In the genomic region with DNA sequence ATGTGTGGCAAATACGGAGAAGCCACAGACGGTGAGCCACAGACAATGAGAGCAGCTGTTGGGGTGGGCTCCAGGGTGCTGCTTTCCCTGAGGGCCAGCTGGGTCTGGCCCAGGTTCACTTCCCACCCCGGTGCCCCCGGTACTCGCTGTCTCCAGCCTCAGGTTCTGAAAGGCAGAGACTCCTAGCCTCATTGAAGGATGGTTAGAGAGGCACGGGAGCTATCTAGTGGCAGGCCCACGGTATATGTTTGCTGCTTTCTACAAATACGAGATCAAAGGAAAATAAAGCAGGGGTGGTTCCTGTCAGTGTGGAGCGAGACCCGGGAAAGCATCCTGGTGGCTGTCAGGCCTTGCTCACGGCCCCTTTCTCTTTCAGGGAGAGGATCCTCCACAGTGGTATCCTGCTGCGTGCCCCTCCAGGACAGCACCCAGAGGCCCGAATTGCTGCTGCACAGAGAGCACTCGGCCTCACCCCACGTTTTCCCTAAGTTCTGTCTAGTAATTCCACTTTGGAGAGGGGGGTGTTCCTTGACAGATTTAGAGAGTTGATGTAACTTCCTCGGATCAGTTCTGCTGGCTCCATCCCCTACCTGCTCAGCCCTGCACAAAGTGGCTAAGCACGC, we compare ENCODE assay signal across 12 cellular contexts. TPM values are rescaled to one million over a fixed set of nuclear protein-coding genes. Genes with fewer than 3 reads are reported as not detected.
DNase-seq lines count a peak whose midpoint lies in the region; ATAC-seq and TF ChIP-seq lines count a peak whose summit lies in the region.
"Had no signal": no experiment of that assay in that cellular context is flagged by ENCODE, and none has a peak within 500 bp of the region (broad histone marks: within the 10 kb centered on the region; RNA-seq: fewer than 3 reads in every experiment).

No MANE protein-coding gene starts in this region.

- no peaks in the 10 kb centered on the region for H3K9me3 Mint-ChIP-seq in activated T-helper 17 cell treated with anti-CD3 and anti-CD28 coated beads, Interleukin-2, amount 50 U/mL, for 72 hours
- peaks cover 4% of the 10 kb centered on the region for H3K9me3 Mint-ChIP-seq in glutamatergic neuron (ENCODE audit: unreplicated experiment)
- no peaks in the 10 kb centered on the region for H3K9me3 Mint-ChIP-seq in activated T-helper 2 cell treated with anti-CD3 and anti-CD28 coated beads, Interferon-gamma antibody, Interleukin-2, Interleukin-4, amounts not matched to agents 10 μg/mL and 5 μg/mL and 100 μg/mL, durations not matched to agents 14 hours and 24 hours and 36 hours
- H3K9me3 Mint-ChIP-seq: activated CD4-positive, alpha-beta memory T cell treated with anti-CD3 and anti-CD28 coated beads, Interleukin-2, amount 10 ng/mL, durations not matched to agents 7 days and 5 days had no signal

- H3K4ac ChIP-seq in mesendoderm (ENCODE audit: low read depth, low read length) = no peak overlapping the region

- H3K79me1 ChIP-seq in mesendoderm (ENCODE audit: low read length) = no peaks in the 10 kb centered on the region

- no peak overlapping the region for H3K18ac ChIP-seq in mesendoderm (ENCODE audit: low read length)

- peaks cover 7% of the 10 kb centered on the region for H3K4me1 Mint-ChIP-seq in activated T-helper 17 cell treated with anti-CD3 and anti-CD28 coated beads, Interleukin-2, amount 50 U/mL, for 72 hours
- H3K4me1 Mint-ChIP-seq in glutamatergic neuron (ENCODE audit: low read depth, unreplicated experiment) = peaks cover 16% of the 10 kb centered on the region
- peaks cover 20% of the 10 kb centered on the region for H3K4me1 Mint-ChIP-seq in activated T-helper 2 cell treated with anti-CD3 and anti-CD28 coated beads, Interferon-gamma antibody, Interleukin-2, Interleukin-4, amounts not matched to agents 10 μg/mL and 5 μg/mL and 100 μg/mL, durations not matched to agents 14 hours and 24 hours and 36 hours (ENCODE audit: low read depth)

- H3K27me3 Mint-ChIP-seq in activated T-helper 17 cell treated with anti-CD3 and anti-CD28 coated beads, Interleukin-2, amount 50 U/mL, for 72 hours = no peaks in the 10 kb centered on the region
- H3K27me3 Mint-ChIP-seq in glutamatergic neuron (ENCODE audit: unreplicated experiment) = peaks cover 10% of the 10 kb centered on the region
- H3K27me3 Mint-ChIP-seq in activated T-helper 2 cell treated with anti-CD3 and anti-CD28 coated beads, Interferon-gamma antibody, Interleukin-2, Interleukin-4, amounts not matched to agents 10 μg/mL and 5 μg/mL and 100 μg/mL, durations not matched to agents 14 hours and 24 hours and 36 hours (ENCODE audit: low read depth) = no peaks in the 10 kb centered on the region
- H3K27me3 Mint-ChIP-seq: activated CD4-positive, alpha-beta memory T cell treated with anti-CD3 and anti-CD28 coated beads, Interleukin-2, amount 10 ng/mL, durations not matched to agents 7 days and 5 days had no signal

- H3K56ac ChIP-seq in mesendoderm (ENCODE audit: low read length) = no peak overlapping the region

- peaks cover 7% of the 10 kb centered on the region; the same call in 1 of the 2 replicates for H3K36me3 ChIP-seq in HUES6 (ENCODE audit: control insufficient read depth, insufficient read depth, low read length)
- peaks cover 0 to 30% (median 19%) of the 10 kb centered on the region in 5 donors for H3K36me3 ChIP-seq in subcutaneous abdominal adipose tissue (ENCODE audit: control insufficient read depth in 5 of 5, insufficient read depth in 5 of 5, low read length in 5 of 5)
- no peaks in the 10 kb centered on the region for H3K36me3 ChIP-seq in mesendoderm (ENCODE audit: control insufficient read depth, insufficient read depth, low read length)

- peaks cover 6% of the 10 kb centered on the region for H3K79me2 ChIP-seq in mesendoderm (ENCODE audit: control insufficient read depth, insufficient read depth, low read length)

- WGBS in mesendoderm (ENCODE audit: extremely low coverage, insufficient coverage, low lambda C conversion rate) = no CpG with 5 or more reads among the region's 17 CpGs

- H3K4me1 ChIP-seq in HUES6 (ENCODE audit: control insufficient read depth, insufficient read depth, low read length) = peaks cover 28% of the 10 kb centered on the region
- peaks cover 0 to 53% (median 40%) of the 10 kb centered on the region in 5 donors for H3K4me1 ChIP-seq in subcutaneous abdominal adipose tissue (ENCODE audit: control insufficient read depth in 5 of 5, insufficient read depth in 5 of 5, low read length in 5 of 5)
- no peaks in the 10 kb centered on the region for H3K4me1 ChIP-seq in mesendoderm (ENCODE audit: control insufficient read depth, low read depth, low read length)

- DNase-seq in glutamatergic neuron (no peak), mesendoderm (no peak)
- no peak for DNase-seq in activated T-helper 2 cell treated with anti-CD3 and anti-CD28 coated beads, Interferon-gamma antibody, Interleukin-2, Interleukin-4, amounts not matched to agents 10 μg/mL and 5 μg/mL and 100 μg/mL, durations not matched to agents 14 hours and 24 hours and 36 hours (ENCODE audit: low spot score)
- DNase-seq in activated CD4-positive, CD25-positive, alpha-beta regulatory T cell treated with anti-CD3 and anti-CD28 coated beads, Interleukin-2, amount 50 U/mL, for 72 hours = no peak
- DNase-seq: activated CD4-positive, alpha-beta memory T cell treated with anti-CD3 and anti-CD28 coated beads, Interleukin-2, amount 10 ng/mL, durations not matched to agents 7 days and 5 days; activated naive CD4-positive, alpha-beta T cell treated with anti-CD3 and anti-CD28 coated beads, Interleukin-2, amount 50 U/mL, for 16 hours; stimulated activated CD4-positive, alpha-beta T cell treated with anti-CD3 and anti-CD28 coated beads, Interleukin-4, amount 100 ng/mL, for 4 hours had no signal

- no peak for TF ChIP-seq CTCF in glutamatergic neuron (IDR thresholded peaks at IDR 0.05; ENCODE audit: partially characterized antibody, unreplicated experiment)

- no peak overlapping the region for H3K23ac ChIP-seq in mesendoderm (ENCODE audit: low read length)

- H3K9me3 ChIP-seq in HUES6 (ENCODE audit: control insufficient read depth, insufficient read depth, low read depth, low read length) = no peaks in the 10 kb centered on the region
- H3K9me3 ChIP-seq in subcutaneous abdominal adipose tissue (ENCODE audit: control insufficient read depth in 5 of 5, low read length in 5 of 5) = no peaks in the 10 kb centered on the region
- H3K9me3 ChIP-seq: mucosa of descending colon had no signal

- H2BK15ac ChIP-seq in mesendoderm (replicated peaks; ENCODE audit: low read depth) = no peak overlapping the region

- no peak overlapping the region for H4K5ac ChIP-seq in mesendoderm (ENCODE audit: low read length)

- H3K27me3 ChIP-seq in HUES6 (ENCODE audit: control insufficient read depth, insufficient read depth, low read length) (no peaks in the 10 kb centered on the region), subcutaneous abdominal adipose tissue (ENCODE audit: control insufficient read depth in 5 of 5, insufficient read depth in 4 of 5, low read length in 5 of 5) (no peaks in the 10 kb centered on the region), mesendoderm (ENCODE audit: insufficient read depth, low read length, poor library complexity) (no peaks in the 10 kb centered on the region)

- H3K27ac Mint-ChIP-seq in activated T-helper 17 cell treated with anti-CD3 and anti-CD28 coated beads, Interleukin-2, amount 50 U/mL, for 72 hours = peak overlapping the region; percentile 72
- peak overlapping the region; percentile 73 for H3K27ac Mint-ChIP-seq in glutamatergic neuron (ENCODE audit: unreplicated experiment)
- H3K27ac Mint-ChIP-seq in activated T-helper 2 cell treated with anti-CD3 and anti-CD28 coated beads, Interferon-gamma antibody, Interleukin-2, Interleukin-4, amounts not matched to agents 10 μg/mL and 5 μg/mL and 100 μg/mL, durations not matched to agents 14 hours and 24 hours and 36 hours = no peak overlapping the region

- H2AK5ac ChIP-seq in mesendoderm (ENCODE audit: low read length) = no peak overlapping the region

- H4K8ac ChIP-seq in mesendoderm (ENCODE audit: low read depth, low read length) = no peak overlapping the region

- no peak overlapping the region for H3K4me2 ChIP-seq in mesendoderm (ENCODE audit: low read length)

- H3K9ac ChIP-seq in HUES6 (ENCODE audit: low read length) (peak overlapping the region; percentile 49), subcutaneous abdominal adipose tissue (ENCODE audit: low read length in 5 of 5) (peak overlapping the region in 1 of 5 donors; percentile 31), mesendoderm (ENCODE audit: low read length) (no peak overlapping the region)

- H2BK5ac ChIP-seq in mesendoderm (ENCODE audit: low read length) = no peak overlapping the region

- no peak overlapping the region; the same call in 1 of the 2 replicates for H3K4me3 ChIP-seq in HUES6 (ENCODE audit: low read depth, low read length)
- H3K4me3 ChIP-seq in subcutaneous abdominal adipose tissue (ENCODE audit: low read depth in 1 of 5, low read length in 5 of 5) = no peak overlapping the region
- H3K4me3 ChIP-seq in mesendoderm (ENCODE audit: low read length) = no peak overlapping the region
- H3K4me3 ChIP-seq: mucosa of descending colon had no signal

- no peak for ATAC-seq in activated T-helper 17 cell treated with anti-CD3 and anti-CD28 coated beads, Interleukin-2, amount 50 U/mL, for 72 hours (replicated peaks)
- no peak for ATAC-seq in HG03354 (IDR thresholded peaks at IDR 0.05; ENCODE audit: poor library complexity, severe bottlenecking, unreplicated experiment)
- ATAC-seq: mucosa of descending colon had no signal

- peaks cover 3% of the 10 kb centered on the region for H3K36me3 Mint-ChIP-seq in activated T-helper 17 cell treated with anti-CD3 and anti-CD28 coated beads, Interleukin-2, amount 50 U/mL, for 72 hours (ENCODE audit: low read depth)
- no peaks in the 10 kb centered on the region for H3K36me3 Mint-ChIP-seq in glutamatergic neuron (ENCODE audit: unreplicated experiment)
- H3K36me3 Mint-ChIP-seq in activated T-helper 2 cell treated with anti-CD3 and anti-CD28 coated beads, Interferon-gamma antibody, Interleukin-2, Interleukin-4, amounts not matched to agents 10 μg/mL and 5 μg/mL and 100 μg/mL, durations not matched to agents 14 hours and 24 hours and 36 hours (ENCODE audit: low read depth) = peaks cover 4% of the 10 kb centered on the region

- H3K27ac ChIP-seq in HUES6 (ENCODE audit: low read depth, low read length) = peak overlapping the region; percentile 52; the same call in 1 of the 2 replicates
- peak overlapping the region; percentile 95 for H3K27ac ChIP-seq in subcutaneous abdominal adipose tissue (ENCODE audit: low read depth, low read length)
- no peak overlapping the region for H3K27ac ChIP-seq in mesendoderm (ENCODE audit: low read depth, low read length)

- intact Hi-C loops in activated T-helper 2 cell treated with anti-CD3 and anti-CD28 coated beads, Interferon-gamma antibody, Interleukin-2, Interleukin-4, amounts not matched to agents 10 μg/mL and 5 μg/mL and 100 μg/mL, durations not matched to agents 14 hours and 24 hours and 36 hours (cut with micrococcal nuclease) = no loop called here

- no peak overlapping the region for H3K4me3 Mint-ChIP-seq in activated T-helper 17 cell treated with anti-CD3 and anti-CD28 coated beads, Interleukin-2, amount 50 U/mL, for 72 hours
- peak overlapping the region; percentile 85 for H3K4me3 Mint-ChIP-seq in glutamatergic neuron (ENCODE audit: unreplicated experiment)
- no peak overlapping the region for H3K4me3 Mint-ChIP-seq in activated T-helper 2 cell treated with anti-CD3 and anti-CD28 coated beads, Interferon-gamma antibody, Interleukin-2, Interleukin-4, amounts not matched to agents 10 μg/mL and 5 μg/mL and 100 μg/mL, durations not matched to agents 14 hours and 24 hours and 36 hours (ENCODE audit: low read depth)

- no peak overlapping the region for H2BK120ac ChIP-seq in mesendoderm (ENCODE audit: low read depth, low read length)

RNA-seq across cellular contexts. Expression of gene TMEM80, which starts 3.0 kb away (rescaled TPM):
- 10 to 100 TPM; 11.7 to 14.6 TPM for total RNA-seq in activated T-helper 17 cell treated with anti-CD3 and anti-CD28 coated beads, Interleukin-2, amount 50 U/mL, for 72 hours
- total RNA-seq in glutamatergic neuron (ENCODE audit: unreplicated experiment) = 29.7 TPM
- total RNA-seq in activated T-helper 2 cell treated with anti-CD3 and anti-CD28 coated beads, Interferon-gamma antibody, Interleukin-2, Interleukin-4, amounts not matched to agents 10 μg/mL and 5 μg/mL and 100 μg/mL, durations not matched to agents 14 hours and 24 hours and 36 hours = 11.4 and 13.0 TPM in 2 replicates
- 6.1 TPM for polyA plus RNA-seq in mesendoderm (2013, experiment 1 of 2)
- polyA plus RNA-seq in mesendoderm (2013, experiment 2 of 2) = 6.9 TPM

RNA-seq across cellular contexts. Expression of gene DEAF1, which starts 3.6 kb away (rescaled TPM):
- 10 to 100 TPM; 43.2 to 56.0 TPM for total RNA-seq in activated T-helper 17 cell treated with anti-CD3 and anti-CD28 coated beads, Interleukin-2, amount 50 U/mL, for 72 hours
- 51.5 TPM for total RNA-seq in glutamatergic neuron (ENCODE audit: unreplicated experiment)
- total RNA-seq in activated T-helper 2 cell treated with anti-CD3 and anti-CD28 coated beads, Interferon-gamma antibody, Interleukin-2, Interleukin-4, amounts not matched to agents 10 μg/mL and 5 μg/mL and 100 μg/mL, durations not matched to agents 14 hours and 24 hours and 36 hours = 61.2 and 72.0 TPM in 2 replicates
- 14.8 TPM for polyA plus RNA-seq in mesendoderm (2013, experiment 1 of 2)
- polyA plus RNA-seq in mesendoderm (2013, experiment 2 of 2) = 14.9 TPM

RNA-seq across cellular contexts. Expression of gene EPS8L2, which starts 7.4 kb away (rescaled TPM):
- 10 to 100 TPM; 23.6 to 34.6 TPM for total RNA-seq in activated T-helper 17 cell treated with anti-CD3 and anti-CD28 coated beads, Interleukin-2, amount 50 U/mL, for 72 hours
- 12.7 TPM for total RNA-seq in glutamatergic neuron (ENCODE audit: unreplicated experiment)
- 17.8 and 24.6 TPM in 2 replicates for total RNA-seq in activated T-helper 2 cell treated with anti-CD3 and anti-CD28 coated beads, Interferon-gamma antibody, Interleukin-2, Interleukin-4, amounts not matched to agents 10 μg/mL and 5 μg/mL and 100 μg/mL, durations not matched to agents 14 hours and 24 hours and 36 hours
- 12.1 TPM for polyA plus RNA-seq in mesendoderm (2013, experiment 1 of 2)
- 13.0 TPM for polyA plus RNA-seq in mesendoderm (2013, experiment 2 of 2)

RNA-seq across cellular contexts. Expression of gene TALDO1, which starts 48.7 kb away (rescaled TPM):
- 100 to 1,000 TPM; 131 to 255 TPM for total RNA-seq in activated T-helper 17 cell treated with anti-CD3 and anti-CD28 coated beads, Interleukin-2, amount 50 U/mL, for 72 hours
- 182 TPM for total RNA-seq in glutamatergic neuron (ENCODE audit: unreplicated experiment)
- total RNA-seq in activated T-helper 2 cell treated with anti-CD3 and anti-CD28 coated beads, Interferon-gamma antibody, Interleukin-2, Interleukin-4, amounts not matched to agents 10 μg/mL and 5 μg/mL and 100 μg/mL, durations not matched to agents 14 hours and 24 hours and 36 hours = 270 and 275 TPM in 2 replicates
- polyA plus RNA-seq in mesendoderm (2013, experiment 1 of 2) = 169 TPM
- polyA plus RNA-seq in mesendoderm (2013, experiment 2 of 2) = 176 TPM
